In the genomic region with DNA sequence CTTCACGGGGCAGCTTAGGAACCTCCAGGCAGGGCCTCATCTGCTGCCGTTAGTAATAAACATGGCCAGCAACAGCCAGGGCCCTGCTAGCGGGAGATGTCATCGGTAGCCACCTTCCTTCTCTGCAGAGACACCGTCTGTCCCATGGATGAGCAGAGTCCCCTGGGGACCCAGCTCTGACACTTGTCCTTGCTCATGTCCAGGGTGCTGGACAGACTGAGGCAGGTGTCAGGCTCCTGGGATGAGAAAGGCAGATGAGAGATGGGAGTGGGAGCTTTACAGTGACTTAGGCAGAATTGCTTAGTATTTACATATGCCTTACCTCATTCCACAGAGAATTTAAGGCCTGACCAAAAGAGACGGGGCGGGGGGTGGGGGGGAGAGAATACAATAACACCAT, we compare ENCODE assay signal across 21 cellular contexts. TPM values are rescaled to one million over a fixed set of nuclear protein-coding genes. Genes with fewer than 3 reads are reported as not detected.
A peak's percentile ranks its signal among the peaks of the same experiment; 100 is the strongest.
DNase-seq lines count a peak whose midpoint lies in the region; TF ChIP-seq lines count a peak whose summit lies in the region.
"Had no signal": no experiment of that assay in that cellular context is flagged by ENCODE, and none has a peak within 500 bp of the region (broad histone marks: within the 10 kb centered on the region; RNA-seq: fewer than 3 reads in every experiment).

No MANE protein-coding gene starts in this region.

- H2BK15ac ChIP-seq in mesenchymal stem cell (ENCODE audit: low read depth, poor library complexity, severe bottlenecking), result no peak overlapping the region

- H3K27me3 ChIP-seq in breast epithelium (no peaks in the 10 kb centered on the region), mesenchymal stem cell (ENCODE audit: control insufficient read depth in 1 of 2, insufficient read depth in 1 of 2, low read length in 2 of 2) (no peaks in the 10 kb centered on the region), tibial artery (no peaks in the 10 kb centered on the region)
- H3K27me3 ChIP-seq: suprapubic skin had no signal

- H3K9me3 ChIP-seq in breast epithelium (no peaks in the 10 kb centered on the region), mesenchymal stem cell (ENCODE audit: control insufficient read depth, low read length) (no peaks in the 10 kb centered on the region), tibial artery (no peaks in the 10 kb centered on the region)
- H3K9me3 ChIP-seq: suprapubic skin had no signal

- H3K27ac ChIP-seq in breast epithelium (peak overlapping the region; percentile 42 to 45), mesenchymal stem cell (ENCODE audit: low read length, poor library complexity, severe bottlenecking) (peak overlapping the region; percentile 58), tibial artery (peak overlapping the region; percentile 53 to 71)
- H3K27ac ChIP-seq: suprapubic skin, WERI-Rb-1 had no signal

- H3K4ac ChIP-seq in mesenchymal stem cell (ENCODE audit: low read depth in 1 of 2, low read length in 2 of 2), result peak overlapping the region in 1 of 2 experiments; percentile 24

- H2BK120ac ChIP-seq in mesenchymal stem cell (ENCODE audit: low read depth, low read length), result no peak overlapping the region

- peak overlapping the region in 1 of 2 experiments; percentile 18 for H3K18ac ChIP-seq in mesenchymal stem cell (ENCODE audit: low read depth in 1 of 2, low read length in 2 of 2)

- WGBS in mesenchymal stem cell, result 79% methylated on average over 5 of the region's 7 CpGs

- H3K27ac Mint-ChIP-seq in activated T-cell treated with anti-CD3 and anti-CD28 coated beads, Interleukin-2, amount 50 U/mL, for 24 hours, result peak overlapping the region; percentile 61
- H3K27ac Mint-ChIP-seq: naive B cell had no signal

- peak overlapping the region in 1 of 2 experiments; percentile 34 for H3K23ac ChIP-seq in mesenchymal stem cell (ENCODE audit: low read length in 2 of 2)

- no peak overlapping the region for H2BK12ac ChIP-seq in mesenchymal stem cell (ENCODE audit: low read length in 2 of 2)

- no peaks in the 10 kb centered on the region for H3K79me1 ChIP-seq in mesenchymal stem cell (replicated peaks; ENCODE audit: low read length, poor library complexity, severe bottlenecking)

- no peak for TF ChIP-seq CTCF in breast epithelium (IDR thresholded peaks at IDR 0.05)
- TF ChIP-seq CTCF in tibial artery (IDR thresholded peaks at IDR 0.05), result no peak

- H2BK5ac ChIP-seq in mesenchymal stem cell (ENCODE audit: low read depth, low read length, poor library complexity, severe bottlenecking), result peak overlapping the region; percentile 22

- TF ChIP-seq POLR2A in breast epithelium (IDR thresholded peaks at IDR 0.05), result no peak

- H3K36me3 Mint-ChIP-seq in activated T-cell treated with anti-CD3 and anti-CD28 coated beads, Interleukin-2, amount 50 U/mL, for 24 hours (ENCODE audit: low read depth), result peaks cover 27% of the 10 kb centered on the region
- H3K36me3 Mint-ChIP-seq: naive B cell had no signal

- no peak overlapping the region for H4K8ac ChIP-seq in mesenchymal stem cell (ENCODE audit: low read length)

- intact Hi-C loops in breast epithelium (cut with DNase I; ENCODE audit: low total_unique reads), result no loop called here
- intact Hi-C loops in tibial artery (cut with DNase I; ENCODE audit: low total_unique reads), result no loop called here

- peaks cover 5% of the 10 kb centered on the region for H3K4me1 Mint-ChIP-seq in activated T-cell treated with anti-CD3 and anti-CD28 coated beads, Interleukin-2, amount 50 U/mL, for 24 hours (ENCODE audit: low read depth)
- H3K4me1 Mint-ChIP-seq: CD14-positive monocyte had no signal

- no peak overlapping the region for H2AFZ ChIP-seq in mesenchymal stem cell (ENCODE audit: low read depth, low read length)

- H3K4me3 Mint-ChIP-seq in activated T-cell treated with anti-CD3 and anti-CD28 coated beads, Interleukin-2, amount 50 U/mL, for 24 hours, result no peak overlapping the region
- H3K4me3 Mint-ChIP-seq: activated T-helper 17 cell treated with anti-CD3 and anti-CD28 coated beads, Interleukin-2, amount 50 U/mL, for 72 hours; CD14-positive monocyte; naive B cell had no signal

- peak overlapping the region; percentile 94 for H2AK5ac ChIP-seq in mesenchymal stem cell (ENCODE audit: low read length, severe bottlenecking)

- peak overlapping the region in 1 of 2 experiments; percentile 2 for H3K14ac ChIP-seq in mesenchymal stem cell (ENCODE audit: low read length in 2 of 2)

- H3K4me2 ChIP-seq in mesenchymal stem cell (ENCODE audit: low read length, poor library complexity, severe bottlenecking), result peak overlapping the region; percentile 1

- DNase-seq in activated T-cell treated with anti-CD3 and anti-CD28 coated beads, Interleukin-2, amount 50 U/mL, for 24 hours, result no peak
- DNase-seq in activated T-cell treated with anti-CD3 and anti-CD28 coated beads for 4 hours (no peak), breast epithelium (ENCODE audit: low spot score in 2 of 2) (no peak), mesenchymal stem cell (no peak), tibial artery (no peak), SKM-1 treated with dmso at 0.1 percent for 144 hours (lab: John Stamatoyannopoulos, UW; ENCODE audit: unreplicated experiment) (no peak), KG1 (lab: John Stamatoyannopoulos, UW) (no peak)
- DNase-seq in activated naive CD4-positive, alpha-beta T cell treated with Interleukin-2 at 50 U/mL for 16 hours, result no peak
- DNase-seq: 8988T; dermis blood vessel endothelial cell; hippocampal formation; left cardiac atrium; naive B cell; NCI-H1694; NCI-H446 treated with DMSO at 0.1 percent for 48 hours; stimulated activated CD4-positive, alpha-beta T cell treated with anti-CD3 and anti-CD28 coated beads, Interleukin-15, amount 100 ng/mL, for 24 hours; SW 1271; WERI-Rb-1 had no signal

- H3K9me3 Mint-ChIP-seq in activated T-cell treated with anti-CD3 and anti-CD28 coated beads, Interleukin-2, amount 50 U/mL, for 24 hours, result no peaks in the 10 kb centered on the region
- H3K9me3 Mint-ChIP-seq: activated T-helper 17 cell treated with anti-CD3 and anti-CD28 coated beads, Interleukin-2, amount 50 U/mL, for 72 hours; CD14-positive monocyte; naive B cell had no signal

- no peak overlapping the region for H3K9ac ChIP-seq in mesenchymal stem cell (ENCODE audit: low read length)

- H4K91ac ChIP-seq in mesenchymal stem cell (ENCODE audit: low read length), result peak overlapping the region; percentile 23

- no peaks in the 10 kb centered on the region for H3K36me3 ChIP-seq in breast epithelium
- H3K36me3 ChIP-seq in mesenchymal stem cell (ENCODE audit: control insufficient read depth in 1 of 2, insufficient read depth in 2 of 2, low read depth in 1 of 2, low read length in 2 of 2), result peaks cover 26 to 55% of the 10 kb centered on the region in 2 experiments
- H3K36me3 ChIP-seq in tibial artery, result no peaks in the 10 kb centered on the region
- H3K36me3 ChIP-seq: suprapubic skin, WERI-Rb-1 had no signal

- H3K27me3 Mint-ChIP-seq in activated T-cell treated with anti-CD3 and anti-CD28 coated beads, Interleukin-2, amount 50 U/mL, for 24 hours, result no peaks in the 10 kb centered on the region
- H3K27me3 Mint-ChIP-seq: activated T-helper 17 cell treated with anti-CD3 and anti-CD28 coated beads, Interleukin-2, amount 50 U/mL, for 72 hours; naive B cell had no signal

- H3K4me3 ChIP-seq in breast epithelium, result no peak overlapping the region
- no peak overlapping the region for H3K4me3 ChIP-seq in mesenchymal stem cell (ENCODE audit: insufficient read depth in 1 of 2, low read depth in 1 of 2, low read length in 2 of 2)
- no peak overlapping the region for H3K4me3 ChIP-seq in tibial artery
- H3K4me3 ChIP-seq: suprapubic skin had no signal

- H3K4me1 ChIP-seq in breast epithelium (peaks cover 12 to 15% of the 10 kb centered on the region in 2 donors), mesenchymal stem cell (ENCODE audit: control insufficient read depth, insufficient read depth, low read depth, low read length) (peaks cover 44% of the 10 kb centered on the region), tibial artery (peaks cover 0 to 73% (median 51%) of the 10 kb centered on the region in 4 donors)

RNA-seq across cellular contexts. Expression of a gene that starts 25.0 kb away (rescaled TPM):
- total RNA-seq in breast epithelium, result 100 to 1,000 TPM; 162 to 192 (median 164) TPM
- polyA plus RNA-seq in mesenchymal stem cell (2013, experiment 1 of 2), result 247 TPM
- polyA plus RNA-seq in mesenchymal stem cell (2013, experiment 2 of 2), result 249 TPM
